Comparison of ENCODE assay signal across 1 cellular context in the genomic region with DNA sequence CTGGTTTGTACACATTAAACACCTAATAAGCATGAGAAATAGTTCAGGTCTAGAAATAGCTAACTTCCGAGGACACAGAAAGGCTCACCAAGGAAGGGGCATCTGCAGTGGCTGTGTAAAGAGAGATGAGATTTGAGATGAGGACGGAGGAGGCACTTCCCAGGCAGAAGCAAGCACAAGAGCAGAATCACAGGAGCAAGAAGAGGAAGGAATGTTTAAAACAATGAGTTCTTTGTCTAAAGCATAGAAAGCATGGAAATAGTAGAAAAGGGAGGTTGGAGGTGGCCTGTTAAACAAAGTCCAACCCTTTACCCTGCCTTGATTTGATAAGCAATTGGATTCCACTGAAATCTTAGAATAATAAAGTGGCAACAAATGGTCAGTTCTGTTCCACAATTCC.
TF ChIP-seq lines count a peak whose summit lies in the region.

No MANE protein-coding gene starts in this region.

TF ChIP-seq in WTC11, 78 proteins besides CTCF, POLR2A, EP300 and RAD21 (continued from another document):
- TF ChIP-seq, protein P1, sequence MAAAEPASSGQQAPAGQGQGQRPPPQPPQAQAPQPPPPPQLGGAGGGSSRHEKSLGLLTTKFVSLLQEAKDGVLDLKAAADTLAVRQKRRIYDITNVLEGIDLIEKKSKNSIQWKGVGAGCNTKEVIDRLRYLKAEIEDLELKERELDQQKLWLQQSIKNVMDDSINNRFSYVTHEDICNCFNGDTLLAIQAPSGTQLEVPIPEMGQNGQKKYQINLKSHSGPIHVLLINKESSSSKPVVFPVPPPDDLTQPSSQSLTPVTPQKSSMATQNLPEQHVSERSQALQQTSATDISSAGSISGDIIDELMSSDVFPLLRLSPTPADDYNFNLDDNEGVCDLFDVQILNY (CRISPR knock-in tag; IDR thresholded peaks at IDR 0.05), result no peak
- no peak for TF ChIP-seq JAZF1 (CRISPR knock-in tag; IDR thresholded peaks at IDR 0.05)
- TF ChIP-seq, protein P2, sequence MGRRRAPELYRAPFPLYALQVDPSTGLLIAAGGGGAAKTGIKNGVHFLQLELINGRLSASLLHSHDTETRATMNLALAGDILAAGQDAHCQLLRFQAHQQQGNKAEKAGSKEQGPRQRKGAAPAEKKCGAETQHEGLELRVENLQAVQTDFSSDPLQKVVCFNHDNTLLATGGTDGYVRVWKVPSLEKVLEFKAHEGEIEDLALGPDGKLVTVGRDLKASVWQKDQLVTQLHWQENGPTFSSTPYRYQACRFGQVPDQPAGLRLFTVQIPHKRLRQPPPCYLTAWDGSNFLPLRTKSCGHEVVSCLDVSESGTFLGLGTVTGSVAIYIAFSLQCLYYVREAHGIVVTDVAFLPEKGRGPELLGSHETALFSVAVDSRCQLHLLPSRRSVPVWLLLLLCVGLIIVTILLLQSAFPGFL (CRISPR knock-in tag; IDR thresholded peaks at IDR 0.05; ENCODE audit: borderline replicate concordance), result no peak
- TF ChIP-seq, protein P3, sequence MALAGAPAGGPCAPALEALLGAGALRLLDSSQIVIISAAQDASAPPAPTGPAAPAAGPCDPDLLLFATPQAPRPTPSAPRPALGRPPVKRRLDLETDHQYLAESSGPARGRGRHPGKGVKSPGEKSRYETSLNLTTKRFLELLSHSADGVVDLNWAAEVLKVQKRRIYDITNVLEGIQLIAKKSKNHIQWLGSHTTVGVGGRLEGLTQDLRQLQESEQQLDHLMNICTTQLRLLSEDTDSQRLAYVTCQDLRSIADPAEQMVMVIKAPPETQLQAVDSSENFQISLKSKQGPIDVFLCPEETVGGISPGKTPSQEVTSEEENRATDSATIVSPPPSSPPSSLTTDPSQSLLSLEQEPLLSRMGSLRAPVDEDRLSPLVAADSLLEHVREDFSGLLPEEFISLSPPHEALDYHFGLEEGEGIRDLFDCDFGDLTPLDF (CRISPR knock-in tag; IDR thresholded peaks at IDR 0.05), result no peak
- TF ChIP-seq TEAD1 (CRISPR knock-in tag; IDR thresholded peaks at IDR 0.05), result no peak
- TF ChIP-seq, protein P4, sequence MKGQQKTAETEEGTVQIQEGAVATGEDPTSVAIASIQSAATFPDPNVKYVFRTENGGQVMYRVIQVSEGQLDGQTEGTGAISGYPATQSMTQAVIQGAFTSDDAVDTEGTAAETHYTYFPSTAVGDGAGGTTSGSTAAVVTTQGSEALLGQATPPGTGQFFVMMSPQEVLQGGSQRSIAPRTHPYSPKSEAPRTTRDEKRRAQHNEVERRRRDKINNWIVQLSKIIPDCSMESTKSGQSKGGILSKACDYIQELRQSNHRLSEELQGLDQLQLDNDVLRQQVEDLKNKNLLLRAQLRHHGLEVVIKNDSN (CRISPR knock-in tag; IDR thresholded peaks at IDR 0.05), result no peak
- TF ChIP-seq SP1 (CRISPR knock-in tag; conservative IDR thresholded peaks at IDR 0.05), result no peak
- no peak for TF ChIP-seq NFYB (CRISPR knock-in tag; conservative IDR thresholded peaks at IDR 0.05; ENCODE audit: low read depth)
- TF ChIP-seq, protein P5, sequence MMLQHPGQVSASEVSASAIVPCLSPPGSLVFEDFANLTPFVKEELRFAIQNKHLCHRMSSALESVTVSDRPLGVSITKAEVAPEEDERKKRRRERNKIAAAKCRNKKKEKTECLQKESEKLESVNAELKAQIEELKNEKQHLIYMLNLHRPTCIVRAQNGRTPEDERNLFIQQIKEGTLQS (CRISPR knock-in tag; conservative IDR thresholded peaks at IDR 0.05), result no peak
- no peak for TF ChIP-seq GRHL2 (CRISPR knock-in tag; IDR thresholded peaks at IDR 0.05; ENCODE audit: insufficient replicate concordance, severe bottlenecking)
- TF ChIP-seq RORB (CRISPR knock-in tag; IDR thresholded peaks at IDR 0.05), result no peak
- TF ChIP-seq ELF4 (CRISPR knock-in tag; IDR thresholded peaks at IDR 0.05; ENCODE audit: low read depth), result no peak
- no peak for TF ChIP-seq GABPB1 (CRISPR knock-in tag; IDR thresholded peaks at IDR 0.05)
TF ChIP-seq in WTC11: peak in this region for 0.
